Comparison of ENCODE assay signal across 1 cellular context in genomic region chr2:21033237-21034155, GRCh38.
TF ChIP-seq lines count a peak whose summit lies in the region.

No MANE protein-coding gene starts in this region.

TF ChIP-seq in HepG2, 621 proteins besides CTCF, POLR2A, EP300 and RAD21 (continued from another document and continues in another):
- TF ChIP-seq PBX2 (CRISPR knock-in tag; IDR thresholded peaks at IDR 0.05): no peak
- TF ChIP-seq AFF4 (CRISPR knock-in tag; IDR thresholded peaks at IDR 0.05): peak; percentile 30
- no peak for TF ChIP-seq BCLAF1 (IDR thresholded peaks at IDR 0.05)
- no peak for TF ChIP-seq ZFY (CRISPR knock-in tag; IDR thresholded peaks at IDR 0.05)
- TF ChIP-seq HIVEP1 (CRISPR knock-in tag; IDR thresholded peaks at IDR 0.05): no peak
- no peak for TF ChIP-seq ZNF34 (CRISPR knock-in tag; IDR thresholded peaks at IDR 0.05; ENCODE audit: borderline replicate concordance)
- no peak for TF ChIP-seq RBAK (CRISPR knock-in tag; IDR thresholded peaks at IDR 0.05)
- no peak for TF ChIP-seq GRHL1 (CRISPR knock-in tag; conservative IDR thresholded peaks at IDR 0.05)
- no peak for TF ChIP-seq ZNF513 (CRISPR knock-in tag; conservative IDR thresholded peaks at IDR 0.05)
- no peak for TF ChIP-seq ZMAT3 (CRISPR knock-in tag; conservative IDR thresholded peaks at IDR 0.05)
- TF ChIP-seq ARNT (IDR thresholded peaks at IDR 0.05): no peak
- TF ChIP-seq ZNF24 (IDR thresholded peaks at IDR 0.05): no peak
- TF ChIP-seq ZNF276 (CRISPR knock-in tag; IDR thresholded peaks at IDR 0.05; ENCODE audit: low read depth): no peak
- no peak for TF ChIP-seq PRMT3 (CRISPR knock-in tag; IDR thresholded peaks at IDR 0.05; ENCODE audit: borderline replicate concordance, low read depth)
- TF ChIP-seq MLLT10 (CRISPR knock-in tag; IDR thresholded peaks at IDR 0.05): no peak
- TF ChIP-seq NFIC (IDR thresholded peaks at IDR 0.05; ENCODE audit: low read length): no peak; the same call in 1 of the 2 replicates
- no peak for TF ChIP-seq KLF15 (CRISPR knock-in tag; IDR thresholded peaks at IDR 0.05; ENCODE audit: borderline replicate concordance)
- peak; percentile 86 for TF ChIP-seq ZC3H4 (CRISPR knock-in tag; IDR thresholded peaks at IDR 0.05; ENCODE audit: borderline replicate concordance)
- no peak for TF ChIP-seq RFXAP (CRISPR knock-in tag; IDR thresholded peaks at IDR 0.05; ENCODE audit: borderline replicate concordance)
- no peak for TF ChIP-seq ATF1 (CRISPR knock-in tag; IDR thresholded peaks at IDR 0.05)
- TF ChIP-seq ZNF746 (CRISPR knock-in tag; IDR thresholded peaks at IDR 0.05): no peak
- no peak for TF ChIP-seq FOXP1 (IDR thresholded peaks at IDR 0.05)
- TF ChIP-seq FOXP1 (CRISPR knock-in tag; IDR thresholded peaks at IDR 0.05): no peak
- no peak for TF ChIP-seq STAT6 (CRISPR knock-in tag; IDR thresholded peaks at IDR 0.05; ENCODE audit: borderline replicate concordance)
- TF ChIP-seq MNT (IDR thresholded peaks at IDR 0.05): no peak
- TF ChIP-seq ZNF512B (CRISPR knock-in tag; IDR thresholded peaks at IDR 0.05; ENCODE audit: borderline replicate concordance): no peak
- peak; percentile 95 for TF ChIP-seq SSRP1 (CRISPR knock-in tag; IDR thresholded peaks at IDR 0.05)
- no peak for TF ChIP-seq ATF6 (CRISPR knock-in tag; conservative IDR thresholded peaks at IDR 0.05)
